In the genomic region with DNA sequence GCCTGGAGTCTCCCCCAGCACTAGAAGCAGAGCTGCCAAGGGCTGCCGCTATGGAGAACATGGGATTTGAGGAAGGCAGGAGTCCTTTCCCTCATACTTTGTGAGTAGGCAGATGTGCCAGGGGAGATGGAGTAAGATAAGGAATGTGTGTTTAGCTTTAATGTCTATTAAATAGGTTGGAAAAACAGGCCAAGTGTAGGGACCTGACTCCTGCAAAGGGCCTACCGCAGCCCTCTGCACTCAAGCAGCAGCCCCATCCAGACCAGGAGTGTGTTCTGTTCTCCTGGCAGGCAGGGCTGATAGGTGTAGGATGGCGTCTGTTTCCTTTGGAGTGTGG, we compare ENCODE assay signal across 10 cellular contexts. TPM values are rescaled to one million over a fixed set of nuclear protein-coding genes. Genes with fewer than 3 reads are reported as not detected.
A peak's percentile ranks its signal among the peaks of the same experiment; 100 is the strongest.
DNase-seq lines count a peak whose midpoint lies in the region; ATAC-seq and TF ChIP-seq lines count a peak whose summit lies in the region.
"Had no signal": no experiment of that assay in that cellular context is flagged by ENCODE, and none has a peak within 500 bp of the region (broad histone marks: within the 10 kb centered on the region; RNA-seq: fewer than 3 reads in every experiment).

No MANE protein-coding gene starts in this region.

- peak overlapping the region; percentile 71 for H3K27ac Mint-ChIP-seq in activated naive CD4-positive, alpha-beta T cell treated with anti-CD3 and anti-CD28 coated beads, Interleukin-2, amount 10 ng/mL, durations not matched to agents 7 days and 5 days
- peak overlapping the region; percentile 96 for H3K27ac Mint-ChIP-seq in dendritic cell treated with granulocyte-macrophage colony-stimulating factor and Interleukin-4, amounts not matched to agents 40 ng/mL and 50 ng/mL, for 4 days
- H3K27ac Mint-ChIP-seq in stimulated activated naive B cell treated with anti-CD40 and anti-IgM and Interleukin-4, amounts not matched to agents 10 μg/mL and 1 μg/mL and 100 μg/mL, for 72 hours = peak overlapping the region; percentile 95

- peaks cover 41% of the 10 kb centered on the region for H3K4me1 Mint-ChIP-seq in activated naive CD4-positive, alpha-beta T cell treated with anti-CD3 and anti-CD28 coated beads, Interleukin-2, amount 10 ng/mL, durations not matched to agents 7 days and 5 days
- H3K4me1 Mint-ChIP-seq in dendritic cell treated with granulocyte-macrophage colony-stimulating factor and Interleukin-4, amounts not matched to agents 40 ng/mL and 50 ng/mL, for 4 days (ENCODE audit: low read depth) = peaks cover 60% of the 10 kb centered on the region
- H3K4me1 Mint-ChIP-seq in stimulated activated naive B cell treated with anti-CD40 and anti-IgM and Interleukin-4, amounts not matched to agents 10 μg/mL and 1 μg/mL and 100 μg/mL, for 72 hours = peaks cover 29 to 54% of the 10 kb centered on the region in 2 donors

- intact Hi-C loops in PC-3 (cut with micrococcal nuclease) = no loop called here
- intact Hi-C loops in dendritic cell treated with granulocyte-macrophage colony-stimulating factor and Interleukin-4, amounts not matched to agents 40 ng/mL and 50 ng/mL, for 4 days (cut with micrococcal nuclease) = loop anchor here (5.0 kb wide), 1 partner anchor 139 kb away; no protein-coding TSS in a partner anchor

- peak overlapping the region; percentile 73; the same call in 1 of the 2 replicates for H3K4me3 ChIP-seq in PC-3 (ENCODE audit: low read length)
- H3K4me3 ChIP-seq: cardiac muscle cell had no signal

- no peak for DNase-seq in activated naive CD4-positive, alpha-beta T cell treated with anti-CD3 and anti-CD28 coated beads, Interleukin-2, amount 10 ng/mL, durations not matched to agents 7 days and 5 days
- DNase-seq in activated naive CD4-positive, alpha-beta T cell (lab: John Stamatoyannopoulos, UW) = no peak
- DNase-seq in PC-3 (no peak), NCI-H1417 (lab: John Stamatoyannopoulos, UW) (no peak), GOT3 (lab: John Stamatoyannopoulos, UW) (no peak), SKM-1 treated with dmso at 0.1 percent for 144 hours (lab: John Stamatoyannopoulos, UW; ENCODE audit: unreplicated experiment) (no peak)
- no peak for DNase-seq in stimulated activated naive B cell treated with anti-CD40 and anti-IgM and Interleukin-4, amounts not matched to agents 10 μg/mL and 1 μg/mL and 100 μg/mL, for 72 hours
- DNase-seq: esophagus squamous epithelium had no signal

- H3K9ac ChIP-seq in PC-3 (ENCODE audit: low read length) = no peak overlapping the region

- peaks cover 11% of the 10 kb centered on the region for H3K36me3 ChIP-seq in PC-3 (ENCODE audit: low read depth, low read length)
- H3K36me3 ChIP-seq: cardiac muscle cell had no signal

- H3K4me1 ChIP-seq in PC-3 (ENCODE audit: insufficient read depth, low read length) = peaks cover 20% of the 10 kb centered on the region

- CTCF ChIA-PET in activated naive CD4-positive, alpha-beta T cell treated with anti-CD3 and anti-CD28 coated beads, Interleukin-2, amount 10 ng/mL, durations not matched to agents 7 days and 5 days (lab: Charles Lee) = interaction anchor here (1.2 to 1.3 kb wide), 3 partner anchors 10 to 16 kb away, joined by 3 to 6 read pairs (median 3); a partner anchor contains a TSS
- CTCF ChIA-PET in PC-3 (lab: Charles Lee) = interaction anchor here (0.6 to 1.0 kb wide), 3 partner anchors 17 to 243 kb away, joined by 3 to 9 read pairs (median 5); a partner anchor contains a TSS

- TF ChIP-seq CTCF in PC-3 (conservative IDR thresholded peaks at IDR 0.05; ENCODE audit: low read depth, low read length) = no peak

- H3K9me3 Mint-ChIP-seq in activated naive CD4-positive, alpha-beta T cell treated with anti-CD3 and anti-CD28 coated beads, Interleukin-2, amount 10 ng/mL, durations not matched to agents 7 days and 5 days = no peaks in the 10 kb centered on the region
- H3K9me3 Mint-ChIP-seq in dendritic cell treated with granulocyte-macrophage colony-stimulating factor and Interleukin-4, amounts not matched to agents 40 ng/mL and 50 ng/mL, for 4 days = no peaks in the 10 kb centered on the region
- no peaks in the 10 kb centered on the region for H3K9me3 Mint-ChIP-seq in stimulated activated naive B cell treated with anti-CD40 and anti-IgM and Interleukin-4, amounts not matched to agents 10 μg/mL and 1 μg/mL and 100 μg/mL, for 72 hours

- H3F3A ChIP-seq in PC-3 (ENCODE audit: low read length, unreplicated experiment) = peaks cover 4% of the 10 kb centered on the region

- H3K36me3 Mint-ChIP-seq in activated naive CD4-positive, alpha-beta T cell treated with anti-CD3 and anti-CD28 coated beads, Interleukin-2, amount 10 ng/mL, durations not matched to agents 7 days and 5 days = peaks cover 17% of the 10 kb centered on the region
- H3K36me3 Mint-ChIP-seq in dendritic cell treated with granulocyte-macrophage colony-stimulating factor and Interleukin-4, amounts not matched to agents 40 ng/mL and 50 ng/mL, for 4 days (ENCODE audit: low read depth) = peaks cover 84% of the 10 kb centered on the region
- H3K36me3 Mint-ChIP-seq in stimulated activated naive B cell treated with anti-CD40 and anti-IgM and Interleukin-4, amounts not matched to agents 10 μg/mL and 1 μg/mL and 100 μg/mL, for 72 hours = peaks cover 23 to 44% of the 10 kb centered on the region in 2 donors

- H3K4me2 ChIP-seq in PC-3 (ENCODE audit: low read length) = peak overlapping the region; percentile 90

- H3K79me2 ChIP-seq in PC-3 (ENCODE audit: low read length) = peaks cover 21% of the 10 kb centered on the region

- no peak overlapping the region for H2AFZ ChIP-seq in PC-3 (ENCODE audit: low read length)

- no peaks in the 10 kb centered on the region for H3K27me3 ChIP-seq in PC-3 (ENCODE audit: low read length)
- H3K27me3 ChIP-seq: cardiac muscle cell, esophagus squamous epithelium had no signal

- H4K20me1 ChIP-seq in PC-3 (ENCODE audit: low read length) = no peaks in the 10 kb centered on the region

- H3K9me3 ChIP-seq in PC-3 (ENCODE audit: low read length) = no peaks in the 10 kb centered on the region
- H3K9me3 ChIP-seq: esophagus squamous epithelium had no signal

- no peaks in the 10 kb centered on the region for H3K27me3 Mint-ChIP-seq in activated naive CD4-positive, alpha-beta T cell treated with anti-CD3 and anti-CD28 coated beads, Interleukin-2, amount 10 ng/mL, durations not matched to agents 7 days and 5 days
- no peaks in the 10 kb centered on the region for H3K27me3 Mint-ChIP-seq in dendritic cell treated with granulocyte-macrophage colony-stimulating factor and Interleukin-4, amounts not matched to agents 40 ng/mL and 50 ng/mL, for 4 days
- no peaks in the 10 kb centered on the region for H3K27me3 Mint-ChIP-seq in stimulated activated naive B cell treated with anti-CD40 and anti-IgM and Interleukin-4, amounts not matched to agents 10 μg/mL and 1 μg/mL and 100 μg/mL, for 72 hours

- no peak overlapping the region for H3K27ac ChIP-seq in PC-3 (ENCODE audit: low read length)
- H3K27ac ChIP-seq: cardiac muscle cell had no signal

- ATAC-seq in PC-3 = no peak
- ATAC-seq in stimulated activated naive B cell treated with anti-CD40 and anti-IgM and Interleukin-4, amounts not matched to agents 10 μg/mL and 1 μg/mL and 100 μg/mL, for 72 hours (replicated peaks) = no peak

- peak overlapping the region; percentile 79 for H3K4me3 Mint-ChIP-seq in activated naive CD4-positive, alpha-beta T cell treated with anti-CD3 and anti-CD28 coated beads, Interleukin-2, amount 10 ng/mL, durations not matched to agents 7 days and 5 days
- peak overlapping the region; percentile 81 for H3K4me3 Mint-ChIP-seq in dendritic cell treated with granulocyte-macrophage colony-stimulating factor and Interleukin-4, amounts not matched to agents 40 ng/mL and 50 ng/mL, for 4 days
- peak overlapping the region; percentile 89 to 97 for H3K4me3 Mint-ChIP-seq in stimulated activated naive B cell treated with anti-CD40 and anti-IgM and Interleukin-4, amounts not matched to agents 10 μg/mL and 1 μg/mL and 100 μg/mL, for 72 hours

- H3K9me2 ChIP-seq in PC-3 (replicated peaks; ENCODE audit: low read length) = no peaks in the 10 kb centered on the region

- BruUV-seq in PC-3 (replicated peaks; lab: Mats Ljungman, UMichigan) = no TSS peak

- POLR2A ChIA-PET in PC-3 (lab: Charles Lee; ENCODE audit: unreplicated experiment) = no interaction called here

RNA-seq across cellular contexts. Expression of a gene that starts 1.8 kb away (rescaled TPM):
- total RNA-seq in PC-3 (2014; rRNA removed) = 30.8 and 42.3 TPM in 2 replicates

RNA-seq across cellular contexts. Expression of a gene that starts 11.1 kb away (rescaled TPM):
- 112 and 144 TPM in 2 replicates for total RNA-seq in PC-3 (2014; rRNA removed)

RNA-seq across cellular contexts. Expression of a gene that starts 11.4 kb away (rescaled TPM):
- 38.8 and 40.1 TPM in 2 replicates for total RNA-seq in PC-3 (2014; rRNA removed)

RNA-seq across cellular contexts. Expression of a gene that starts 16.4 kb away (rescaled TPM):
- 75.0 and 76.9 TPM in 2 replicates for total RNA-seq in PC-3 (2014; rRNA removed)
